ENCODE assay signal across 10 cellular contexts in the genomic region with DNA sequence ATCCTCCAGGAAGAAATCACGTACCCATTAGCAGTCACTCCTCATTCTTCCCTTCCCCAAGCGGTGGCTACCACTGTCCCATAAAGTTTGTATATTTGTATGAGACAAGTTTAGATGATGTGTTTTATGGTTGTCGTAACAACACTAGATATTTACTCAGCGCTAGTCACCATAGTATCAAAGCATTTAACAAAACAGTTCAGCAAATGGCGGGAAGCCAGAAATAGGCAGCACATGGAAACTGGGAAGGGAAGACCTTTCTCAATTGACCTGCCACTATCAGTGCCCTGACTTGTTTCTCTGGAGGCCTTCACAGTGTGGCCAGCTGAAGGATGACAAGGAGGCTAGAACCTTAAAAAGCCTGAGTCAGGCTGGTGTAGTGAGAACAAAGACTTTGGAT. TPM values are rescaled to one million over a fixed set of nuclear protein-coding genes. Genes with fewer than 3 reads are reported as not detected.
DNase-seq lines count a peak whose midpoint lies in the region; ATAC-seq and TF ChIP-seq lines count a peak whose summit lies in the region.
"Had no signal": no experiment of that assay in that cellular context is flagged by ENCODE, and none has a peak within 500 bp of the region (broad histone marks: within the 10 kb centered on the region; RNA-seq: fewer than 3 reads in every experiment).

No MANE protein-coding gene starts in this region.

- TF ChIP-seq CTCF in VCaP (conservative IDR thresholded peaks at IDR 0.05) (no peak), heart left ventricle (IDR thresholded peaks at IDR 0.05) (no peak), GM13977 (IDR thresholded peaks at IDR 0.05; ENCODE audit: extremely low read depth, insufficient read depth, missing control alignments) (no peak)

- in situ Hi-C loops in GM13977 (cut with MboI; ENCODE audit: low pct_unique_long_range_greater_than_20kb, low sequenced_read_pairs, unreplicated experiment), result no loop called here

- ATAC-seq in heart left ventricle, result peak; percentile 88 to 97 (median 94)
- no peak for ATAC-seq in GM21786 (IDR thresholded peaks at IDR 0.05; ENCODE audit: unreplicated experiment)

- H3K9ac ChIP-seq in skeletal muscle tissue (ENCODE audit: low read depth in 1 of 3, low read length in 3 of 3), result no peak overlapping the region
- H3K9ac ChIP-seq: KMS-11 had no signal

- H3K4me3 ChIP-seq in heart left ventricle (peak overlapping the region in 1 of 12 donors; percentile 21), skeletal muscle tissue (ENCODE audit: low read length in 3 of 3) (no peak overlapping the region)

- H3K9me3 ChIP-seq in heart left ventricle, result no peaks in the 10 kb centered on the region
- H3K9me3 ChIP-seq in skeletal muscle tissue (ENCODE audit: control insufficient read depth in 3 of 3, low read length in 3 of 3), result no peaks in the 10 kb centered on the region

- intact Hi-C loops in heart left ventricle (cut with DNase I), result no loop called here

- H3K27me3 ChIP-seq in heart left ventricle (no peaks in the 10 kb centered on the region), skeletal muscle tissue (ENCODE audit: control insufficient read depth in 3 of 3, insufficient read depth in 3 of 3, low read length in 3 of 3) (no peaks in the 10 kb centered on the region)

- H3K36me3 ChIP-seq in heart left ventricle, result peaks cover 0 to 16% (median under 1%) of the 10 kb centered on the region in 9 donors
- peaks cover 0 to 3% (median 0%) of the 10 kb centered on the region in 3 donors for H3K36me3 ChIP-seq in skeletal muscle tissue (ENCODE audit: control insufficient read depth in 3 of 3, insufficient read depth in 3 of 3, low read length in 3 of 3)

- 33 to 44% (median 41%) methylated on average over 5 of the region's 5 CpGs for WGBS in heart left ventricle, 4 donors

- peak overlapping the region; percentile 49 for H3K27ac ChIP-seq in VCaP
- H3K27ac ChIP-seq in heart left ventricle, result peak overlapping the region; percentile 23 to 74 (median 64)
- peak overlapping the region; percentile 16 for H3K27ac ChIP-seq in skeletal muscle tissue (ENCODE audit: low read depth, low read length)
- H3K27ac ChIP-seq: KMS-11 had no signal

- DNase-seq in HCEC 1CT (peak; percentile 91), heart left ventricle (peak in 4 of 5 donors; percentile 66 to 85 (median 75)), NOMO-1 (lab: John Stamatoyannopoulos, UW; ENCODE audit: unreplicated experiment in 2 of 2) (no peak), GM13977 (ENCODE audit: low spot score) (no peak), NCI-H446 (lab: John Stamatoyannopoulos, UW) (no peak)
- DNase-seq: SHP77 treated with DMSO at 0.1 percent for 48 hours had no signal

- no peak for TF ChIP-seq POLR2A in heart left ventricle (IDR thresholded peaks at IDR 0.05)

- H3K4me1 ChIP-seq in heart left ventricle, result peaks cover 0 to 48% (median 17%) of the 10 kb centered on the region in 12 donors
- H3K4me1 ChIP-seq in skeletal muscle tissue (ENCODE audit: control insufficient read depth in 3 of 3, insufficient read depth in 3 of 3, low read length in 3 of 3), result peaks cover 10 to 16% (median 16%) of the 10 kb centered on the region in 3 donors

RNA-seq across cellular contexts. Expression of a gene that starts 31.1 kb away (rescaled TPM):
- total RNA-seq in heart left ventricle (10 to 100 TPM; 14.0 to 23.9 (median 19.1) TPM), skeletal muscle tissue (15.1 TPM)
- 10 to 100 TPM in 1 of 2 donors, 1 to 10 TPM in 1; 3.9 to 11.9 TPM for polyA plus RNA-seq in heart left ventricle

RNA-seq across cellular contexts. Expression of a gene that starts 31.3 kb away (rescaled TPM):
- total RNA-seq in heart left ventricle (10 to 100 TPM; 10.5 to 14.5 (median 12.8) TPM), skeletal muscle tissue (21.4 TPM)
- polyA plus RNA-seq in heart left ventricle, result 10 to 100 TPM in 1 of 2 donors, 1 to 10 TPM in 1; 4.2 to 18.6 TPM

Comparison
In these comparisons a context has a peak if more than half of its experiments do, and no peak if none do; other contexts are left out.
1. DNase-seq: peak in HCEC 1CT (single experiment) and heart left ventricle (4 of 5); none in NOMO-1 (0 of 2), GM13977 (single experiment) and NCI-H446 (0 of 2).
2. Peak in every context shown above with its lines, with median percentiles within 50 percentile points of each other: H3K27ac ChIP-seq.